In genomic region chr5:156800982-156801381, GRCh38 we compare ENCODE assay signal across 1 cellular context.
TF ChIP-seq lines count a peak whose summit lies in the region.

No MANE protein-coding gene starts in this region.

TF ChIP-seq in HepG2, 621 proteins besides CTCF, POLR2A, EP300 and RAD21:
- TF ChIP-seq STAG1 (CRISPR knock-in tag; IDR thresholded peaks at IDR 0.05) (peak; percentile 20; the same call in 1 of the 2 replicates), MIER2 (CRISPR knock-in tag; IDR thresholded peaks at IDR 0.05) (no peak)
